Comparison of ENCODE assay signal across 21 cellular contexts in genomic region chr4:173194175-173194574, GRCh38.
"Had no signal": no experiment of that assay in that cellular context is flagged by ENCODE, and none has a peak within 500 bp of the region (broad histone marks: within the 10 kb centered on the region; RNA-seq: fewer than 3 reads in every experiment).

No MANE protein-coding gene starts in this region.

- H3K27me3 ChIP-seq: dorsolateral prefrontal cortex, heart left ventricle, neutrophil, right atrium auricular region, sigmoid colon, stomach, transverse colon had no signal

- ATAC-seq: heart left ventricle had no signal

- H3K36me3 ChIP-seq: heart left ventricle, neutrophil, right atrium auricular region, sigmoid colon, stomach, thoracic aorta, transverse colon had no signal

- H3K4me3 ChIP-seq: dorsolateral prefrontal cortex, heart left ventricle, right atrium auricular region, sigmoid colon, skin epidermis, stomach, thoracic aorta, transverse colon had no signal

- H3K9me3 ChIP-seq: heart left ventricle, neutrophil, right atrium auricular region, sigmoid colon, stomach, thoracic aorta, transverse colon had no signal

- H3K27ac Mint-ChIP-seq: nephron progenitor cell had no signal

- H3K4me1 ChIP-seq: right atrium auricular region had no signal

- H3K27me3 Mint-ChIP-seq: naive B cell had no signal

- DNase-seq: cortex of kidney; dorsolateral prefrontal cortex; effector CD8-positive, alpha-beta T cell; foreskin melanocyte; heart left ventricle; hippocampal formation; kidney glomerular epithelial cell; mesendoderm; naive B cell; nephron progenitor cell; posterior cingulate gyrus; sigmoid colon; stimulated activated CD4-positive, alpha-beta T cell treated with anti-CD3 and anti-CD28 coated beads, Interleukin-12 subunit alpha, Interleukin-12 subunit beta, amount 100 ng/mL, for 4 hours; stimulated activated naive CD4-positive, alpha-beta T cell; stomach; substantia nigra; transverse colon had no signal

- H3K36me3 Mint-ChIP-seq: naive B cell had no signal

- H3K4me3 Mint-ChIP-seq: nephron progenitor cell had no signal

- H3K9me3 Mint-ChIP-seq: naive B cell, nephron progenitor cell had no signal

- H3K27ac ChIP-seq: heart left ventricle, right atrium auricular region, sigmoid colon, skin epidermis, thoracic aorta, transverse colon had no signal
